ENCODE assay signal across 14 cellular contexts in genomic region chr6:169340395-169340794, GRCh38.
DNase-seq lines count a peak whose midpoint lies in the region; ATAC-seq and TF ChIP-seq lines count a peak whose summit lies in the region.
"Had no signal": no experiment of that assay in that cellular context is flagged by ENCODE, and none has a peak within 500 bp of the region (broad histone marks: within the 10 kb centered on the region; RNA-seq: fewer than 3 reads in every experiment).

No MANE protein-coding gene starts in this region.

- H3K4me1 ChIP-seq in breast epithelium, result peaks cover 0 to 3% of the 10 kb centered on the region in 2 donors
- H3K4me1 ChIP-seq in spleen, result no peaks in the 10 kb centered on the region

- TF ChIP-seq POLR2A in breast epithelium (IDR thresholded peaks at IDR 0.05) (no peak), spleen (IDR thresholded peaks at IDR 0.05) (no peak)

- POLR2A ChIA-PET in MCF 10A (lab: Yijun Ruan, JAX), result interaction anchor here (0.8 to 2.0 kb wide), 6 partner anchors 12 to 48 kb away, joined by 3 to 6 read pairs (median 6); no protein-coding TSS in a partner anchor

- H3K4me3 Mint-ChIP-seq in MCF 10A (ENCODE audit: unreplicated experiment), result peak overlapping the region; percentile 14
- H3K4me3 Mint-ChIP-seq in nephron progenitor cell, result no peak overlapping the region
- H3K4me3 Mint-ChIP-seq: activated CD8-positive, alpha-beta memory T cell treated with anti-CD3 and anti-CD28 coated beads, Interleukin-2, amount 10 ng/mL, durations not matched to agents 7 days and 5 days; activated naive CD4-positive, alpha-beta T cell treated with anti-CD3 and anti-CD28 coated beads, Interleukin-2, amount 10 ng/mL, durations not matched to agents 7 days and 5 days had no signal

- WGBS in spleen, 5 donors, result 72 to 90% (median 85%) methylated on average over 5 to 20 of the region's 20 CpGs

- H3K9me3 Mint-ChIP-seq in MCF 10A (ENCODE audit: unreplicated experiment) (no peaks in the 10 kb centered on the region), nephron progenitor cell (no peaks in the 10 kb centered on the region)
- H3K9me3 Mint-ChIP-seq: activated naive CD4-positive, alpha-beta T cell treated with anti-CD3 and anti-CD28 coated beads, Interleukin-2, amount 10 ng/mL, durations not matched to agents 7 days and 5 days had no signal

- ATAC-seq in SK-N-SH treated with all-trans-retinoic acid at 6 μM for 48 hours, result peak; percentile 98
- no peak for ATAC-seq in GM19455 (IDR thresholded peaks at IDR 0.05; ENCODE audit: unreplicated experiment)
- ATAC-seq: activated CD8-positive, alpha-beta memory T cell treated with anti-CD3 and anti-CD28 coated beads, Interleukin-2, amount 10 ng/mL, durations not matched to agents 7 days and 5 days had no signal

- intact Hi-C loops in MCF 10A (cut with micrococcal nuclease) (no loop called here), breast epithelium (cut with DNase I; ENCODE audit: low total_unique reads) (no loop called here), spleen (cut with DNase I; ENCODE audit: low total_unique reads) (no loop called here)

- no TSS peak for BruUV-seq in MCF 10A (replicated peaks; lab: Mats Ljungman, UMichigan)

- CTCF ChIA-PET in MCF 10A (lab: Yijun Ruan, JAX), result no interaction called here

- H3K27ac Mint-ChIP-seq in MCF 10A (ENCODE audit: low read depth, unreplicated experiment) (peak overlapping the region; percentile 57), nephron progenitor cell (no peak overlapping the region)
- H3K27ac Mint-ChIP-seq: activated CD8-positive, alpha-beta memory T cell treated with anti-CD3 and anti-CD28 coated beads, Interleukin-2, amount 10 ng/mL, durations not matched to agents 7 days and 5 days; activated naive CD4-positive, alpha-beta T cell treated with anti-CD3 and anti-CD28 coated beads, Interleukin-2, amount 10 ng/mL, durations not matched to agents 7 days and 5 days had no signal

- H3K4me3 ChIP-seq in breast epithelium, result no peak overlapping the region
- no peak overlapping the region for H3K4me3 ChIP-seq in spleen
- H3K4me3 ChIP-seq: lung had no signal

- H3K27me3 ChIP-seq in breast epithelium (no peaks in the 10 kb centered on the region), spleen (replicated peaks in 1 of 7) (no peaks in the 10 kb centered on the region)

- no peak for TF ChIP-seq CTCF in MCF 10A (IDR thresholded peaks at IDR 0.05; ENCODE audit: unreplicated experiment)
- TF ChIP-seq CTCF in breast epithelium (IDR thresholded peaks at IDR 0.05), result no peak
- no peak for TF ChIP-seq CTCF in nephron progenitor cell (IDR thresholded peaks at IDR 0.05)
- no peak for TF ChIP-seq CTCF in GM10266 (IDR thresholded peaks at IDR 0.05; ENCODE audit: control insufficient read depth, insufficient read depth, low read depth, missing control alignments)
- TF ChIP-seq CTCF in spleen (IDR thresholded peaks at IDR 0.05 in 8 of 11, conservative IDR thresholded peaks at IDR 0.05 in 3 of 11), result no peak

- H3K4me1 Mint-ChIP-seq in MCF 10A (ENCODE audit: insufficient read depth, unreplicated experiment), result peaks cover 51% of the 10 kb centered on the region
- peaks cover 17% of the 10 kb centered on the region for H3K4me1 Mint-ChIP-seq in nephron progenitor cell
- H3K4me1 Mint-ChIP-seq: activated CD8-positive, alpha-beta memory T cell treated with anti-CD3 and anti-CD28 coated beads, Interleukin-2, amount 10 ng/mL, durations not matched to agents 7 days and 5 days; activated naive CD4-positive, alpha-beta T cell treated with anti-CD3 and anti-CD28 coated beads, Interleukin-2, amount 10 ng/mL, durations not matched to agents 7 days and 5 days had no signal

- H3K36me3 ChIP-seq in breast epithelium (no peaks in the 10 kb centered on the region), spleen (no peaks in the 10 kb centered on the region)
- H3K36me3 ChIP-seq: neutrophil had no signal

- no peaks in the 10 kb centered on the region for H3K27me3 Mint-ChIP-seq in MCF 10A (ENCODE audit: insufficient read depth, unreplicated experiment)
- peaks cover 9% of the 10 kb centered on the region for H3K27me3 Mint-ChIP-seq in nephron progenitor cell (ENCODE audit: low read depth, poor library complexity)
- H3K27me3 Mint-ChIP-seq: activated naive CD4-positive, alpha-beta T cell treated with anti-CD3 and anti-CD28 coated beads, Interleukin-2, amount 10 ng/mL, durations not matched to agents 7 days and 5 days had no signal

- H3K9me3 ChIP-seq in breast epithelium, result no peaks in the 10 kb centered on the region
- H3K9me3 ChIP-seq in spleen, result no peaks in the 10 kb centered on the region
- H3K9me3 ChIP-seq: neutrophil had no signal

- H3K36me3 Mint-ChIP-seq in MCF 10A (ENCODE audit: insufficient read depth, unreplicated experiment), result no peaks in the 10 kb centered on the region
- H3K36me3 Mint-ChIP-seq in nephron progenitor cell (ENCODE audit: low read depth), result no peaks in the 10 kb centered on the region
- H3K36me3 Mint-ChIP-seq: activated CD8-positive, alpha-beta memory T cell treated with anti-CD3 and anti-CD28 coated beads, Interleukin-2, amount 10 ng/mL, durations not matched to agents 7 days and 5 days; activated naive CD4-positive, alpha-beta T cell treated with anti-CD3 and anti-CD28 coated beads, Interleukin-2, amount 10 ng/mL, durations not matched to agents 7 days and 5 days had no signal

- peak; percentile 90 for DNase-seq in MCF 10A (ENCODE audit: unreplicated experiment)
- no peak for DNase-seq in breast epithelium (ENCODE audit: low spot score in 2 of 2)
- DNase-seq in fibroblast of gingiva (ENCODE audit: low read depth), result peak; percentile 49
- no peak for DNase-seq in nephron progenitor cell
- no peak for DNase-seq in GM10266 (ENCODE audit: extremely low spot score)
- no peak for DNase-seq in spleen
- DNase-seq: activated CD8-positive, alpha-beta memory T cell treated with anti-CD3 and anti-CD28 coated beads, Interleukin-2, amount 10 ng/mL, durations not matched to agents 7 days and 5 days; activated naive CD4-positive, alpha-beta T cell treated with anti-CD3 and anti-CD28 coated beads, Interleukin-2, amount 10 ng/mL, durations not matched to agents 7 days and 5 days; central memory CD4-positive, alpha-beta T cell; MM.1S had no signal

- H3K27ac ChIP-seq in breast epithelium (no peak overlapping the region), spleen (no peak overlapping the region)
- H3K27ac ChIP-seq: neutrophil had no signal

TF ChIP-seq in SK-N-SH treated with all-trans-retinoic acid at 6 μM for 48 hours, 23 proteins besides CTCF, POLR2A, EP300 and RAD21:
- TF ChIP-seq TOX (CRISPR knock-in tag; IDR thresholded peaks at IDR 0.05; ENCODE audit: borderline replicate concordance), result no peak
- no peak for TF ChIP-seq ZNF8 (CRISPR knock-in tag; IDR thresholded peaks at IDR 0.05)
- no peak for TF ChIP-seq OSR1 (CRISPR knock-in tag; IDR thresholded peaks at IDR 0.05)
- no peak for TF ChIP-seq ZFP30 (CRISPR knock-in tag; IDR thresholded peaks at IDR 0.05)
- TF ChIP-seq CSRNP3 (CRISPR knock-in tag; IDR thresholded peaks at IDR 0.05), result no peak

Comparison
In these comparisons a context has a peak if more than half of its experiments do, and no peak if none do; other contexts are left out.
1. DNase-seq: peak in MCF 10A (single experiment) and fibroblast of gingiva (single experiment); none in breast epithelium (0 of 2), nephron progenitor cell (single experiment), GM10266 (single experiment) and spleen (single experiment).